ENCODE assay signal across 8 cellular contexts in the genomic region with DNA sequence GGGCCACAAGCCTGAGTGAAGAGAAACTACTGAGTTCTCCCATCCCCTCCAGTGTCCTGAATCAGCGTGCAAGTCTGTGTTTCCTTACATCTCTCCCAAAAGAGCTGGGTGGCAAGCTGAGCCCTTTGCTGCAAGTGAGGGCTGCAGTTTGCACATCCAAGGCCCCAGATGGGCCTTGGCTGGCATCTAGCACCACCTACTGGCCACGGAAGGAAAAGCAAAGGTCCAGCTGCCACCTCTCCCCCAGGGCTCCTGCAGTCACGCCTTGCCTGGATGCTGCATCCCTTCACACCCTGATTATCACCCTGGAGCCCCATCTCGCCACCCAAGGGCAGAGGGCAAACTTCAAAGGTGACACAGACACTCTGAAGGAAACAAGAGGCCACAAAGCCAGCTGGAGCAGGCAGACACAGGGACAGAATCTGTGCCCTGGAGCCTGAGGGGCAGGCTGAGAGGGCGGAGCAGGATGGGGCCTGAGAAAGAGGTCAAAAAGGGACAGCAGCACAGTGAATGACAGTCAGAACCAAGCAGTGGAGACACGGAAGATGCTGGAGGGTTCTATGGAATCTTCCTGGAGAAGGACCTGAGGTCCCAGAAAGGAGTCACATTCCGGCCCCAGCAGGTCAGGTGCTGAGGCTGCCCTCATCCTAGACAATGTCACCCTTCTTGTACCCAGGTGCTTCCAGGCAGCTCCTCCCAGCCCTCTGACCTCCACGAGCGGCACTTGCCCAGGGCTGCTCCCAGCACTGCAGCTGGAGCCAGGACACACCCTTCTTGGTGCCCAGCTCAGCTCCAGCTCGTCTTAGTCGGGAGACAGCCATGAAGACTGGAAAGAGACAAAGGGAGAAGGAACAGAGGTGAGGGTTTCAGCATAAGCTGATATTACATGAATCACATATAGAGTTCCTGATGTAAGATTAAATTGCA. TPM values are rescaled to one million over a fixed set of nuclear protein-coding genes. Genes with fewer than 3 reads are reported as not detected.
DNase-seq lines count a peak whose midpoint lies in the region; ATAC-seq and TF ChIP-seq lines count a peak whose summit lies in the region.

No MANE protein-coding gene starts in this region.

- H3K9me3 ChIP-seq in colonic mucosa (no peaks in the 10 kb centered on the region), lower lobe of right lung (no peaks in the 10 kb centered on the region)

- H3K27me3 Mint-ChIP-seq in activated CD4-positive, alpha-beta T cell treated with anti-CD3 and anti-CD28 coated beads for 36 hours = peaks cover 16% of the 10 kb centered on the region

- H3K4me1 Mint-ChIP-seq in activated CD4-positive, alpha-beta T cell treated with anti-CD3 and anti-CD28 coated beads for 36 hours = no peaks in the 10 kb centered on the region

- intact Hi-C loops in activated CD4-positive, alpha-beta T cell treated with anti-CD3 and anti-CD28 coated beads for 36 hours (cut with DNase I, micrococcal nuclease) = loop anchor here (1.0 kb wide), 2 partner anchors 30 to 176 kb away; no protein-coding TSS in a partner anchor
- intact Hi-C loops in colonic mucosa (cut with DNase I) (no loop called here), lower lobe of right lung (cut with DNase I) (no loop called here)

- H3K4me1 ChIP-seq in colonic mucosa (no peaks in the 10 kb centered on the region), lower lobe of right lung (no peaks in the 10 kb centered on the region)

- no peak overlapping the region for H3K27ac Mint-ChIP-seq in activated CD4-positive, alpha-beta T cell treated with anti-CD3 and anti-CD28 coated beads for 36 hours

- H3K4me3 ChIP-seq in colonic mucosa = no peak overlapping the region
- H3K4me3 ChIP-seq in lower lobe of right lung = no peak overlapping the region

- H3K36me3 Mint-ChIP-seq in activated CD4-positive, alpha-beta T cell treated with anti-CD3 and anti-CD28 coated beads for 36 hours (ENCODE audit: low read depth) = no peaks in the 10 kb centered on the region

- H3K27me3 ChIP-seq in colonic mucosa (no peaks in the 10 kb centered on the region), lower lobe of right lung (ENCODE audit: low read depth) (peaks cover 7% of the 10 kb centered on the region)

- H3K4me3 Mint-ChIP-seq in activated CD4-positive, alpha-beta T cell treated with anti-CD3 and anti-CD28 coated beads for 36 hours = no peak overlapping the region

- peak; percentile 44 for DNase-seq in DMS53 (lab: John Stamatoyannopoulos, UW)
- no peak for DNase-seq in DMS53 treated with DMSO at 0.1 percent for 48 hours (lab: John Stamatoyannopoulos, UW; ENCODE audit: unreplicated experiment)
- DNase-seq in M059J (ENCODE audit: low read depth) = peak; percentile 46
- peak; percentile 81 for DNase-seq in activated CD4-positive, alpha-beta T cell treated with anti-CD3 and anti-CD28 coated beads for 36 hours
- peak; percentile 42 for DNase-seq in colonic mucosa
- no peak for DNase-seq in lower lobe of right lung
- peak; percentile 25 for DNase-seq in stimulated activated CD8-positive, alpha-beta memory T cell treated with anti-CD3 and anti-CD28 coated beads, Interleukin-15, amount 100 ng/mL, for 1 hour (ENCODE audit: low read depth)

- CTCF ChIA-PET in activated CD4-positive, alpha-beta T cell treated with anti-CD3 and anti-CD28 coated beads for 36 hours (lab: Charles Lee) = interaction anchor here (0.7 to 5.7 kb wide), 14 partner anchors 7 to 205 kb away, joined by 3 to 56 read pairs (median 4); no protein-coding TSS in a partner anchor

- no peaks in the 10 kb centered on the region for H3K9me3 Mint-ChIP-seq in activated CD4-positive, alpha-beta T cell treated with anti-CD3 and anti-CD28 coated beads for 36 hours (ENCODE audit: low read depth)

- H3K36me3 ChIP-seq in colonic mucosa (no peaks in the 10 kb centered on the region), lower lobe of right lung (no peaks in the 10 kb centered on the region)

- peak; percentile 86 for ATAC-seq in GM21786 (IDR thresholded peaks at IDR 0.05; ENCODE audit: unreplicated experiment)
- peak; percentile 82 for ATAC-seq in activated CD4-positive, alpha-beta T cell treated with anti-CD3 and anti-CD28 coated beads for 36 hours
- ATAC-seq in lower lobe of right lung = peak; percentile 69 to 76

- H3K27ac ChIP-seq in colonic mucosa (no peak overlapping the region), lower lobe of right lung (no peak overlapping the region)

- H3K9ac ChIP-seq in colonic mucosa (ENCODE audit: low read depth in 2 of 2, low read length in 2 of 2) = no peak overlapping the region

- TF ChIP-seq CTCF in colonic mucosa (IDR thresholded peaks at IDR 0.05) (peak; percentile 86), lower lobe of right lung (IDR thresholded peaks at IDR 0.05) (peak; percentile 81)

- POLR2A ChIA-PET in activated CD4-positive, alpha-beta T cell treated with anti-CD3 and anti-CD28 coated beads for 36 hours (lab: Charles Lee) = no interaction called here

RNA-seq across cellular contexts. Expression of gene NTRK3, which starts 18.3 kb away (rescaled TPM):
- 0.86 and 1.4 TPM in 2 replicates for total RNA-seq in M059J (2014; rRNA removed; shearing (Covaris generic))
- total RNA-seq in activated CD4-positive, alpha-beta T cell treated with anti-CD3 and anti-CD28 coated beads for 36 hours = under 1 TPM; 0.78 to 0.88 TPM
- 1 to 10 TPM; 1.2 to 1.5 TPM for total RNA-seq in colonic mucosa
- total RNA-seq in lower lobe of right lung = 3.5 TPM

Comparison
In these comparisons a context has a peak if more than half of its experiments do, and no peak if none do; other contexts are left out.
1. DNase-seq: peak in DMS53 (single experiment), M059J (single experiment), activated CD4-positive, alpha-beta T cell treated with anti-CD3 and anti-CD28 coated beads for 36 hours (single experiment), colonic mucosa (single experiment) and stimulated activated CD8-positive, alpha-beta memory T cell treated with anti-CD3 and anti-CD28 coated beads, Interleukin-15, amount 100 ng/mL, for 1 hour (single experiment); none in DMS53 treated with DMSO at 0.1 percent for 48 hours (single experiment) and lower lobe of right lung (single experiment).
2. intact Hi-C loops: an anchor here in activated CD4-positive, alpha-beta T cell treated with anti-CD3 and anti-CD28 coated beads for 36 hours (1.0 kb wide); none called in colonic mucosa and lower lobe of right lung.
3. Peak in every context shown above with its lines, with median percentiles within 50 percentile points of each other: ATAC-seq.